ENCODE assay signal across 10 cellular contexts in the genomic region with DNA sequence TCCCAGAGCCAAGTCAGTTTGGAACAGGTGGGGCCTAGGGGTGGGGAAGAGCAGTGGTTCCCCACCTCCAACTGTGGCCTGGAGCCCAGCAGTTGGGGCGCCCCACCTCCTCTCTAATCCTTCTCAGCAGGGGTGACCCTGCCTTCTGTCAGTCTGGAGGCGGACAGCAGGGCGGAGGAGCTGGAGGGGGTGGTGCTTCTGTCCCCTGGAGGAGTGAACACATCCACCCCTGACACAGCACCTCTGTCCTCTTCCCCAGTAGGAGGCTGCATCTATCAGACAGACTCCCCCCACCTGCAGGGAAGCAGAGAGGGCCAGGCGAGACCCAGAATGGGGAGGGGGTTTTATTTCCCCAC.
DNase-seq lines count a peak whose midpoint lies in the region; ATAC-seq and TF ChIP-seq lines count a peak whose summit lies in the region.
"Had no signal": no experiment of that assay in that cellular context is flagged by ENCODE, and none has a peak within 500 bp of the region (broad histone marks: within the 10 kb centered on the region; RNA-seq: fewer than 3 reads in every experiment).

No MANE protein-coding gene starts in this region.

- H3K36me3 ChIP-seq in HCT116 (ENCODE audit: control insufficient read depth in 1 of 2, insufficient read depth in 2 of 2, low read length in 2 of 2), result no peaks in the 10 kb centered on the region
- no peaks in the 10 kb centered on the region for H3K36me3 ChIP-seq in adipocyte (ENCODE audit: control insufficient read depth, insufficient read depth, low read length, severe bottlenecking)
- peaks cover 18% of the 10 kb centered on the region; the same call in 1 of the 2 replicates for H3K36me3 ChIP-seq in iPS-20b (ENCODE audit: insufficient read depth, low read depth, low read length)
- no peaks in the 10 kb centered on the region for H3K36me3 ChIP-seq in smooth muscle cell (ENCODE audit: low read depth)
- H3K36me3 ChIP-seq in PC-9 (ENCODE audit: low read depth), result no peaks in the 10 kb centered on the region

- POLR2A ChIA-PET in HCT116 (lab: Charles Lee) (no interaction called here), PC-9 (lab: Charles Lee; ENCODE audit: unreplicated experiment) (no interaction called here)

- no peak for TF ChIP-seq CTCF in HCT116 (IDR thresholded peaks at IDR 0.05 in 2 of 3, conservative IDR thresholded peaks at IDR 0.05 in 1 of 3; ENCODE audit: borderline replicate concordance in 1 of 3, insufficient read depth in 1 of 3, low read depth in 2 of 3, low read length in 2 of 3)
- no peak for TF ChIP-seq CTCF in smooth muscle cell (IDR thresholded peaks at IDR 0.05; ENCODE audit: borderline replicate concordance, insufficient read depth, poor library complexity, severe bottlenecking)
- TF ChIP-seq CTCF in PC-9 (conservative IDR thresholded peaks at IDR 0.05), result no peak

- H3F3A ChIP-seq in smooth muscle cell (ENCODE audit: low read depth) (no peaks in the 10 kb centered on the region), PC-9 (ENCODE audit: insufficient read depth, low read depth) (no peaks in the 10 kb centered on the region)

- peak; percentile 52 for ATAC-seq in HCT116
- ATAC-seq in HG03469 (IDR thresholded peaks at IDR 0.05; ENCODE audit: unreplicated experiment), result no peak
- ATAC-seq in HG02642 (IDR thresholded peaks at IDR 0.05; ENCODE audit: poor library complexity, unreplicated experiment), result no peak
- no peak for ATAC-seq in HG02678 (IDR thresholded peaks at IDR 0.05; ENCODE audit: unreplicated experiment)

- TF ChIP-seq POLR2A in HCT116 (IDR thresholded peaks at IDR 0.05; ENCODE audit: borderline replicate concordance, extremely low read depth, insufficient read depth, insufficient read length), result no peak

- peaks cover 6 to 7% of the 10 kb centered on the region in 2 experiments; a peak in 3 of 4 replicates for H3K4me1 ChIP-seq in HCT116 (ENCODE audit: control insufficient read depth in 1 of 2, insufficient read depth in 2 of 2, low read length in 2 of 2)
- H3K4me1 ChIP-seq in adipocyte (ENCODE audit: control insufficient read depth, insufficient read depth, low read length), result peaks cover 75% of the 10 kb centered on the region
- H3K4me1 ChIP-seq in iPS-20b (ENCODE audit: insufficient read depth, low read length), result peaks cover 24% of the 10 kb centered on the region
- peaks cover 23% of the 10 kb centered on the region for H3K4me1 ChIP-seq in smooth muscle cell (ENCODE audit: low read depth)
- H3K4me1 ChIP-seq in PC-9 (replicated peaks; ENCODE audit: insufficient read depth), result no peaks in the 10 kb centered on the region

- H3K27ac ChIP-seq in HCT116 (ENCODE audit: low read depth, low read length) (no peak overlapping the region), iPS-20b (ENCODE audit: low read length) (no peak overlapping the region), smooth muscle cell (ENCODE audit: low read depth) (peak overlapping the region; percentile 57), PC-9 (no peak overlapping the region)

- H3K9me2 ChIP-seq in HCT116 (ENCODE audit: insufficient read depth) (no peaks in the 10 kb centered on the region), PC-9 (ENCODE audit: insufficient read depth) (no peaks in the 10 kb centered on the region)

- no peak overlapping the region for H2AFZ ChIP-seq in HCT116 (ENCODE audit: low read depth, low read length, poor library complexity, severe bottlenecking)
- H2AFZ ChIP-seq in smooth muscle cell (ENCODE audit: low read depth), result no peak overlapping the region
- H2AFZ ChIP-seq in PC-9, result no peak overlapping the region

- H3K27me3 ChIP-seq in HCT116 (ENCODE audit: insufficient read depth, low read length) (no peaks in the 10 kb centered on the region), adipocyte (replicated peaks; ENCODE audit: control insufficient read depth, insufficient read depth, low read length) (no peaks in the 10 kb centered on the region), iPS-20b (ENCODE audit: insufficient read depth, low read length) (no peaks in the 10 kb centered on the region), smooth muscle cell (ENCODE audit: low read depth) (no peaks in the 10 kb centered on the region), PC-9 (ENCODE audit: insufficient read depth, low read depth) (no peaks in the 10 kb centered on the region)

- no peaks in the 10 kb centered on the region for H3K9me3 ChIP-seq in HCT116 (ENCODE audit: control insufficient read depth in 1 of 2, insufficient read depth in 1 of 2, low read depth in 1 of 2, low read length in 2 of 2)
- H3K9me3 ChIP-seq in adipocyte (ENCODE audit: control insufficient read depth, low read length), result no peaks in the 10 kb centered on the region
- H3K9me3 ChIP-seq in iPS-20b (ENCODE audit: insufficient read depth, low read depth, low read length), result no peaks in the 10 kb centered on the region
- no peaks in the 10 kb centered on the region for H3K9me3 ChIP-seq in smooth muscle cell (replicated peaks; ENCODE audit: low read depth)
- H3K9me3 ChIP-seq in PC-9 (ENCODE audit: insufficient read depth, low read depth), result no peaks in the 10 kb centered on the region

- no peak for TF ChIP-seq RAD21 in HCT116 (IDR thresholded peaks at IDR 0.05; ENCODE audit: low read depth)

- RAD21 ChIA-PET in HCT116 (lab: Charles Lee; ENCODE audit: low non-redundant PET in 1 of 2, low total read pairs in 2 of 2, uncharacterized antibody in 2 of 2, unreplicated experiment in 2 of 2), result no interaction called here

- 81% methylated on average over 4 of the region's 4 CpGs for WGBS in smooth muscle cell (ENCODE audit: low lambda C conversion rate)

- DNase-seq in HCT116 (ENCODE audit: low read depth, low spot score), result no peak
- peak; percentile 36 for DNase-seq in adipocyte (ENCODE audit: low read depth)
- no peak for DNase-seq in smooth muscle cell (lab: John Stamatoyannopoulos, UW; ENCODE audit: unreplicated experiment)
- DNase-seq in PC-9, result no peak
- DNase-seq: activated CD4-positive, CD25-positive, alpha-beta regulatory T cell; stimulated activated CD4-positive, alpha-beta T cell treated with anti-CD3 and anti-CD28 coated beads, Interleukin-2, amount 100 ng/mL, for 48 hours had no signal

- H3K79me2 ChIP-seq in HCT116 (ENCODE audit: insufficient read depth, low read length) (no peaks in the 10 kb centered on the region), smooth muscle cell (ENCODE audit: low read depth) (peaks cover 36% of the 10 kb centered on the region), PC-9 (ENCODE audit: low read depth) (no peaks in the 10 kb centered on the region)

- BruUV-seq in HCT116 (replicated peaks; lab: Mats Ljungman, UMichigan), result no TSS peak
- no TSS peak for BruUV-seq in PC-9 (replicated peaks; lab: Mats Ljungman, UMichigan)

- H3K4me2 ChIP-seq in HCT116 (ENCODE audit: low read length) (no peak overlapping the region), smooth muscle cell (peak overlapping the region; percentile 39), PC-9 (no peak overlapping the region)

- H3K4me3 ChIP-seq in HCT116 (replicated peaks in 1 of 2; ENCODE audit: low read depth in 1 of 2, low read length in 2 of 2), result no peak overlapping the region
- peak overlapping the region; percentile 58 for H3K4me3 ChIP-seq in adipocyte (ENCODE audit: low read length)
- no peak overlapping the region for H3K4me3 ChIP-seq in iPS-20b (ENCODE audit: low read length)
- H3K4me3 ChIP-seq in smooth muscle cell, result no peak overlapping the region
- no peak overlapping the region for H3K4me3 ChIP-seq in PC-9

- CTCF ChIA-PET in HCT116 (lab: Charles Lee), result interaction anchor here (0.9 kb wide), 1 partner anchor 93 kb away, joined by 3 read pairs; no protein-coding TSS in a partner anchor
- CTCF ChIA-PET in PC-9 (lab: Charles Lee), result interaction anchor here (1.2 kb wide), 1 partner anchor 215 kb away, joined by 5 read pairs; no protein-coding TSS in a partner anchor

- intact Hi-C loops in HCT116 (cut with micrococcal nuclease) (no loop called here), PC-9 (cut with micrococcal nuclease; ENCODE audit: unreplicated experiment) (no loop called here)

- H4K20me1 ChIP-seq in HCT116 (ENCODE audit: insufficient read depth) (no peaks in the 10 kb centered on the region), smooth muscle cell (ENCODE audit: low read depth) (peaks cover 74% of the 10 kb centered on the region), PC-9 (ENCODE audit: insufficient read depth) (no peaks in the 10 kb centered on the region)

- H3K9ac ChIP-seq in HCT116 (ENCODE audit: low read length), result no peak overlapping the region
- H3K9ac ChIP-seq in adipocyte (ENCODE audit: low read length), result peak overlapping the region; percentile 83
- H3K9ac ChIP-seq in iPS-20b (ENCODE audit: low read depth, low read length), result peak overlapping the region; percentile 9; the same call in 1 of the 2 replicates
- H3K9ac ChIP-seq in smooth muscle cell (ENCODE audit: low read depth), result no peak overlapping the region

TF ChIP-seq in HCT116, 20 proteins besides CTCF, POLR2A, EP300 and RAD21 (continues in another document):
- TF ChIP-seq SIN3A (IDR thresholded peaks at IDR 0.05; ENCODE audit: low read depth) (no peak), YY1 (IDR thresholded peaks at IDR 0.05; ENCODE audit: extremely low read depth, insufficient replicate concordance, low read depth, low read length) (no peak), CBX3 (IDR thresholded peaks at IDR 0.05; ENCODE audit: low read depth) (no peak), ELF1 (IDR thresholded peaks at IDR 0.05; ENCODE audit: borderline replicate concordance, low read depth) (no peak), CEBPB (IDR thresholded peaks at IDR 0.05; ENCODE audit: low read depth) (no peak), MAX (IDR thresholded peaks at IDR 0.05) (no peak), POLR2AphosphoS5 (IDR thresholded peaks at IDR 0.05; ENCODE audit: low read depth, low read length) (no peak), FOSL1 (IDR thresholded peaks at IDR 0.05; ENCODE audit: low read depth) (no peak)
- TF ChIP-seq, protein P1, sequence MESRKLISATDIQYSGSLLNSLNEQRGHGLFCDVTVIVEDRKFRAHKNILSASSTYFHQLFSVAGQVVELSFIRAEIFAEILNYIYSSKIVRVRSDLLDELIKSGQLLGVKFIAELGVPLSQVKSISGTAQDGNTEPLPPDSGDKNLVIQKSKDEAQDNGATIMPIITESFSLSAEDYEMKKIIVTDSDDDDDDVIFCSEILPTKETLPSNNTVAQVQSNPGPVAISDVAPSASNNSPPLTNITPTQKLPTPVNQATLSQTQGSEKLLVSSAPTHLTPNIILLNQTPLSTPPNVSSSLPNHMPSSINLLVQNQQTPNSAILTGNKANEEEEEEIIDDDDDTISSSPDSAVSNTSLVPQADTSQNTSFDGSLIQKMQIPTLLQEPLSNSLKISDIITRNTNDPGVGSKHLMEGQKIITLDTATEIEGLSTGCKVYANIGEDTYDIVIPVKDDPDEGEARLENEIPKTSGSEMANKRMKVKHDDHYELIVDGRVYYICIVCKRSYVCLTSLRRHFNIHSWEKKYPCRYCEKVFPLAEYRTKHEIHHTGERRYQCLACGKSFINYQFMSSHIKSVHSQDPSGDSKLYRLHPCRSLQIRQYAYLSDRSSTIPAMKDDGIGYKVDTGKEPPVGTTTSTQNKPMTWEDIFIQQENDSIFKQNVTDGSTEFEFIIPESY (IDR thresholded peaks at IDR 0.05; ENCODE audit: extremely low read depth, insufficient replicate concordance, low read length), result no peak

Comparison
In these comparisons a context has a peak if more than half of its experiments do, and no peak if none do; other contexts are left out.
1. H3K9ac ChIP-seq: peak in adipocyte (single experiment) and iPS-20b (single experiment); none in HCT116 (single experiment) and smooth muscle cell (single experiment).